Comparison of ENCODE assay signal across 17 cellular contexts in genomic region chr9:76896035-76896434, GRCh38. TPM values are rescaled to one million over a fixed set of nuclear protein-coding genes. Genes with fewer than 3 reads are reported as not detected.
DNase-seq lines count a peak whose midpoint lies in the region; ATAC-seq and TF ChIP-seq lines count a peak whose summit lies in the region.
"Had no signal": no experiment of that assay in that cellular context is flagged by ENCODE, and none has a peak within 500 bp of the region (broad histone marks: within the 10 kb centered on the region; RNA-seq: fewer than 3 reads in every experiment).

No MANE protein-coding gene starts in this region.

- H3K4me3 ChIP-seq in colonic mucosa, result no peak overlapping the region
- H3K4me3 ChIP-seq in stomach, result no peak overlapping the region
- H3K4me3 ChIP-seq: HAP-1 had no signal

- H3K27me3 ChIP-seq in colonic mucosa, result no peaks in the 10 kb centered on the region
- H3K27me3 ChIP-seq in layer of hippocampus (ENCODE audit: control insufficient read depth, insufficient read depth, low read length), result no peaks in the 10 kb centered on the region
- peaks cover 0 to 20% (median 5%) of the 10 kb centered on the region in 3 donors for H3K27me3 ChIP-seq in stomach

- H3K27ac ChIP-seq in colonic mucosa, result peak overlapping the region; percentile 41
- peak overlapping the region; percentile 64 for H3K27ac ChIP-seq in layer of hippocampus (ENCODE audit: low read depth, low read length)
- peak overlapping the region in 3 of 5 donors; percentile 70 to 88 (median 75) for H3K27ac ChIP-seq in stomach

- no peak for TF ChIP-seq POLR2A in stomach (IDR thresholded peaks at IDR 0.05)

- WGBS in stomach, 5 donors, result 65 to 77% (median 68%) methylated on average over 3 of the region's 3 CpGs

- TF ChIP-seq CTCF in colonic mucosa (IDR thresholded peaks at IDR 0.05), result no peak
- TF ChIP-seq CTCF in stomach (IDR thresholded peaks at IDR 0.05), result no peak

- H3K4me1 ChIP-seq in colonic mucosa (peaks cover 5% of the 10 kb centered on the region), stomach (peaks cover 0 to 13% (median 0%) of the 10 kb centered on the region in 4 donors)
- H3K4me1 ChIP-seq: HAP-1 had no signal

- DNase-seq in colonic mucosa, result no peak
- no peak for DNase-seq in stomach
- no peak for DNase-seq in ureter (ENCODE audit: low spot score)
- DNase-seq in NCI-H748 treated with DMSO at 0.1 percent for 48 hours (lab: John Stamatoyannopoulos, UW), result no peak
- DNase-seq in DMS79 treated with DMSO at 0.1 percent for 48 hours (lab: John Stamatoyannopoulos, UW), result no peak
- DNase-seq: IMR-90, NCI-H1417, NCI-H1930, NCI-H2171, NCI-H446 treated with DMSO at 0.1 percent for 48 hours, NCI-H82 had no signal

- intact Hi-C loops in colonic mucosa (cut with DNase I), result no loop called here
- intact Hi-C loops in stomach (cut with DNase I; ENCODE audit: low total_unique reads), result no loop called here

- H3K36me3 ChIP-seq in colonic mucosa (no peaks in the 10 kb centered on the region), stomach (no peaks in the 10 kb centered on the region)
- H3K36me3 ChIP-seq: HAP-1 had no signal

- no peak overlapping the region for H3K9ac ChIP-seq in colonic mucosa (ENCODE audit: low read depth in 2 of 2, low read length in 2 of 2)

- TF ChIP-seq EP300 in stomach (IDR thresholded peaks at IDR 0.05), result no peak

- no peak for ATAC-seq in HG03045 (IDR thresholded peaks at IDR 0.05; ENCODE audit: unreplicated experiment)
- ATAC-seq: Panc1, Right ventricle myocardium inferior had no signal

- H3K9me3 ChIP-seq in colonic mucosa, result no peaks in the 10 kb centered on the region
- no peaks in the 10 kb centered on the region for H3K9me3 ChIP-seq in stomach
- H3K9me3 ChIP-seq: HAP-1 had no signal

RNA-seq across cellular contexts. Expression of gene PRUNE2, which starts 9.9 kb away (rescaled TPM):
- total RNA-seq in colonic mucosa (10 to 100 TPM; 12.1 to 90.0 TPM), stomach (100 to 1,000 TPM in 3 of 5 donors, 10 to 100 TPM in 2; 35.6 to 311 (median 119) TPM), ureter (93.1 TPM)
- 10 to 100 TPM in 1 of 3 donors, 1 to 10 TPM in 2; 2.6 to 65.0 (median 4.7) TPM for polyA plus RNA-seq in stomach
- total RNA-seq: HT-29 had no signal
